Comparison of ENCODE assay signal across 8 cellular contexts in genomic region chr15:29822685-29823459, GRCh38. TPM values are rescaled to one million over a fixed set of nuclear protein-coding genes. Genes with fewer than 3 reads are reported as not detected.
DNase-seq lines count a peak whose midpoint lies in the region; ATAC-seq and TF ChIP-seq lines count a peak whose summit lies in the region.

No MANE protein-coding gene starts in this region.

- DNase-seq in AG09319 (ENCODE audit: extremely low read depth, low read depth), result peak; percentile 14
- peak; percentile 12 for DNase-seq in activated CD8-positive, alpha-beta T cell treated with anti-CD3 and anti-CD28 coated beads for 36 hours
- peak; percentile 81 for DNase-seq in glomerular visceral epithelial cell (ENCODE audit: extremely low spot score)
- DNase-seq in neural progenitor cell (ENCODE audit: low spot score), result peak; percentile 31
- no peak for DNase-seq in effector memory CD8-positive, alpha-beta T cell

- intact Hi-C loops in activated CD8-positive, alpha-beta T cell treated with anti-CD3 and anti-CD28 coated beads for 36 hours (cut with micrococcal nuclease), result no loop called here

- H3K27me3 Mint-ChIP-seq in activated CD8-positive, alpha-beta T cell treated with anti-CD3 and anti-CD28 coated beads for 36 hours, result peaks cover 49% of the 10 kb centered on the region
- no peaks in the 10 kb centered on the region for H3K27me3 Mint-ChIP-seq in neural progenitor cell (ENCODE audit: insufficient read depth, low read depth)
- peaks cover 0 to 24% of the 10 kb centered on the region in 2 donors for H3K27me3 Mint-ChIP-seq in effector memory CD8-positive, alpha-beta T cell

- H3K27ac ChIP-seq in HEK293 (ENCODE audit: extremely low read depth, low read depth, low read length) (peak overlapping the region; percentile 52; the same call in 1 of the 2 replicates), neural progenitor cell (no peak overlapping the region)

- H2AFZ ChIP-seq in neural progenitor cell (replicated peaks), result peak overlapping the region; percentile 91

- peaks cover 19% of the 10 kb centered on the region for H3F3A ChIP-seq in neural progenitor cell (ENCODE audit: low read depth)

- POLR2A ChIA-PET in HEK293 (lab: Yijun Ruan, JAX), result interaction anchor here (0.8 to 3.3 kb wide), 2 partner anchors 12 to 102 kb away, joined by 4 to 18 read pairs; no protein-coding TSS in a partner anchor
- POLR2A ChIA-PET in activated CD8-positive, alpha-beta T cell treated with anti-CD3 and anti-CD28 coated beads for 36 hours (lab: Charles Lee), result no interaction called here

- peaks cover 18% of the 10 kb centered on the region for H3K4me1 Mint-ChIP-seq in activated CD8-positive, alpha-beta T cell treated with anti-CD3 and anti-CD28 coated beads for 36 hours (ENCODE audit: low read depth)
- H3K4me1 Mint-ChIP-seq in neural progenitor cell, result peaks cover 22% of the 10 kb centered on the region
- peaks cover 4 to 11% of the 10 kb centered on the region in 2 donors for H3K4me1 Mint-ChIP-seq in effector memory CD8-positive, alpha-beta T cell (ENCODE audit: low read depth in 2 of 2)

- H3K4me1 ChIP-seq in HEK293 (ENCODE audit: control insufficient read depth, insufficient read depth, low read length) (peaks cover 7% of the 10 kb centered on the region), neural progenitor cell (peaks cover 11% of the 10 kb centered on the region)

- peaks cover 16% of the 10 kb centered on the region for H3K27me3 ChIP-seq in neural progenitor cell

- H3K9me3 ChIP-seq in HEK293 (ENCODE audit: control insufficient read depth, insufficient read depth, low read depth, low read length) (no peaks in the 10 kb centered on the region), neural progenitor cell (ENCODE audit: low read depth) (no peaks in the 10 kb centered on the region)

- H3K27ac Mint-ChIP-seq in activated CD8-positive, alpha-beta T cell treated with anti-CD3 and anti-CD28 coated beads for 36 hours, result no peak overlapping the region
- peak overlapping the region; percentile 55 for H3K27ac Mint-ChIP-seq in neural progenitor cell
- no peak overlapping the region for H3K27ac Mint-ChIP-seq in effector memory CD8-positive, alpha-beta T cell

- H3K36me3 Mint-ChIP-seq in activated CD8-positive, alpha-beta T cell treated with anti-CD3 and anti-CD28 coated beads for 36 hours (ENCODE audit: low read depth), result peaks cover 6% of the 10 kb centered on the region
- H3K36me3 Mint-ChIP-seq in neural progenitor cell, result peaks cover 13% of the 10 kb centered on the region
- H3K36me3 Mint-ChIP-seq in effector memory CD8-positive, alpha-beta T cell (ENCODE audit: insufficient read depth), result peaks cover 8% of the 10 kb centered on the region

- H3K79me2 ChIP-seq in neural progenitor cell (ENCODE audit: low read depth), result peaks cover 37% of the 10 kb centered on the region

- peaks cover 22% of the 10 kb centered on the region for H4K20me1 ChIP-seq in neural progenitor cell (ENCODE audit: low read depth)

- CTCF ChIA-PET in HEK293 (lab: Yijun Ruan, JAX), result interaction anchor here (0.9 to 1.0 kb wide), 2 partner anchors 102 to 104 kb away, joined by 3 to 6 read pairs; no protein-coding TSS in a partner anchor
- CTCF ChIA-PET in activated CD8-positive, alpha-beta T cell treated with anti-CD3 and anti-CD28 coated beads for 36 hours (lab: Charles Lee), result no interaction called here

- H3K4me3 Mint-ChIP-seq in activated CD8-positive, alpha-beta T cell treated with anti-CD3 and anti-CD28 coated beads for 36 hours, result no peak overlapping the region
- peak overlapping the region; percentile 93 for H3K4me3 Mint-ChIP-seq in neural progenitor cell
- peak overlapping the region in 1 of 2 donors; percentile 38 for H3K4me3 Mint-ChIP-seq in effector memory CD8-positive, alpha-beta T cell

- H3K4me3 ChIP-seq in HEK293 (ENCODE audit: low read depth, low read length) (peak overlapping the region; percentile 80), neural progenitor cell (peak overlapping the region; percentile 95)

- H3K36me3 ChIP-seq in HEK293 (ENCODE audit: control insufficient read depth in 2 of 2, insufficient read depth in 1 of 2, low read length in 2 of 2) (no peaks in the 10 kb centered on the region), neural progenitor cell (no peaks in the 10 kb centered on the region)

- peak overlapping the region; percentile 83 for H3K4me2 ChIP-seq in neural progenitor cell

- no peak overlapping the region for H3K9ac ChIP-seq in neural progenitor cell

- peaks cover 7% of the 10 kb centered on the region for H3K9me3 Mint-ChIP-seq in activated CD8-positive, alpha-beta T cell treated with anti-CD3 and anti-CD28 coated beads for 36 hours
- H3K9me3 Mint-ChIP-seq in neural progenitor cell, result peaks cover 6% of the 10 kb centered on the region
- H3K9me3 Mint-ChIP-seq in effector memory CD8-positive, alpha-beta T cell, result peaks cover 5 to 8% of the 10 kb centered on the region in 2 donors

- no peak for TF ChIP-seq CTCF in AG09319 (IDR thresholded peaks at IDR 0.05; ENCODE audit: low read depth, low read length)
- no peak for TF ChIP-seq CTCF in HEK293 (tag by site-specific recombination; IDR thresholded peaks at IDR 0.05)
- TF ChIP-seq CTCF in activated CD8-positive, alpha-beta T cell treated with anti-CD3 and anti-CD28 coated beads for 36 hours (IDR thresholded peaks at IDR 0.05), result no peak
- TF ChIP-seq CTCF in neural progenitor cell (IDR thresholded peaks at IDR 0.05), result no peak

- no peak for ATAC-seq in activated CD8-positive, alpha-beta T cell treated with anti-CD3 and anti-CD28 coated beads for 36 hours
- ATAC-seq in GM19463 (IDR thresholded peaks at IDR 0.05; ENCODE audit: unreplicated experiment) (no peak), GM18870 (IDR thresholded peaks at IDR 0.05; ENCODE audit: unreplicated experiment) (no peak)
- no peak for ATAC-seq in effector memory CD8-positive, alpha-beta T cell (replicated peaks)

TF ChIP-seq in HEK293, 187 proteins besides CTCF, POLR2A, EP300 and RAD21 (continues in another document):
- no peak for TF ChIP-seq HOXD13 (CRISPR knock-in tag; IDR thresholded peaks at IDR 0.05; ENCODE audit: borderline replicate concordance)
- TF ChIP-seq KLF7 (tag by site-specific recombination; IDR thresholded peaks at IDR 0.05; ENCODE audit: borderline replicate concordance), result no peak
- TF ChIP-seq ZNF571 (tag by site-specific recombination; IDR thresholded peaks at IDR 0.05), result no peak
- TF ChIP-seq ZNF16 (tag by site-specific recombination; IDR thresholded peaks at IDR 0.05; ENCODE audit: low read depth), result no peak
- 0 out of 2 replicates have a peak, but pooled peaks have one; percentile 36 for TF ChIP-seq BCL11B (tag by site-specific recombination; IDR thresholded peaks at IDR 0.05; ENCODE audit: low read depth)
- TF ChIP-seq ZNF670 (tag by site-specific recombination; IDR thresholded peaks at IDR 0.05; ENCODE audit: low read depth), result no peak
- 0 out of 2 replicates have a peak, but pooled peaks have one; percentile 20 for TF ChIP-seq ZFHX2 (tag by site-specific recombination; conservative IDR thresholded peaks at IDR 0.05)
- TF ChIP-seq KLF17 (tag by site-specific recombination; IDR thresholded peaks at IDR 0.05), result 0 out of 2 replicates have a peak, but pooled peaks have one; percentile 38
- TF ChIP-seq ZEB2 (tag by site-specific recombination; IDR thresholded peaks at IDR 0.05), result peak; percentile 40; the same call in 1 of the 2 replicates
- no peak for TF ChIP-seq ZNF10 (tag by site-specific recombination; IDR thresholded peaks at IDR 0.05)
- TF ChIP-seq PRDM1 (tag by site-specific recombination; IDR thresholded peaks at IDR 0.05), result peak; percentile 60; the same call in 1 of the 2 replicates
- no peak for TF ChIP-seq ZNF658 (tag by site-specific recombination; IDR thresholded peaks at IDR 0.05)
- peak; percentile 45; the same call in 1 of the 2 replicates for TF ChIP-seq KLF16 (tag by site-specific recombination; IDR thresholded peaks at IDR 0.05)
- no peak for TF ChIP-seq ZNF404 (tag by site-specific recombination; IDR thresholded peaks at IDR 0.05)
- TF ChIP-seq ZBTB44 (tag by site-specific recombination; IDR thresholded peaks at IDR 0.05), result no peak

RNA-seq across cellular contexts. Expression of gene TJP1, which starts 0.6 kb away (rescaled TPM):
- not detected for total RNA-seq in activated CD8-positive, alpha-beta T cell treated with anti-CD3 and anti-CD28 coated beads for 36 hours
- 98.1 and 126 TPM in 2 replicates for total RNA-seq in neural progenitor cell (ENCODE audit: low replicate concordance)

Comparison
In these comparisons a context has a peak if more than half of its experiments do, and no peak if none do; other contexts are left out.
1. DNase-seq: peak in AG09319 (single experiment), activated CD8-positive, alpha-beta T cell treated with anti-CD3 and anti-CD28 coated beads for 36 hours (single experiment), glomerular visceral epithelial cell (single experiment) and neural progenitor cell (single experiment); none in effector memory CD8-positive, alpha-beta T cell (0 of 3).
2. RNA of gene TJP1, which starts 0.6 kb away (total RNA-seq): 98.1 to 126 TPM in neural progenitor cell; not detected in activated CD8-positive, alpha-beta T cell treated with anti-CD3 and anti-CD28 coated beads for 36 hours; every median in the first group is over 10 times any median in the second.